Comparison of ENCODE assay signal across 8 cellular contexts in genomic region chr1:95924684-95925083, GRCh38.
"Had no signal": no experiment of that assay in that cellular context is flagged by ENCODE, and none has a peak within 500 bp of the region (broad histone marks: within the 10 kb centered on the region; RNA-seq: fewer than 3 reads in every experiment).

No MANE protein-coding gene starts in this region.

- H3K9ac ChIP-seq: KMS-11 had no signal

- FAIRE-seq: HepG2, HTR-8/SVneo, K562 had no signal

- DNase-seq: IMR-90, KBM-7, KG1 had no signal

- H3K4me2 ChIP-seq: KMS-11 had no signal

- H3K4me3 ChIP-seq: K562 had no signal

- H3K27ac ChIP-seq: HL-60, KMS-11 had no signal

- ATAC-seq: HepG2, K562 had no signal
